Comparison of ENCODE assay signal across 20 cellular contexts in genomic region chr7:94561841-94562514, GRCh38. TPM values are rescaled to one million over a fixed set of nuclear protein-coding genes. Genes with fewer than 3 reads are reported as not detected.
DNase-seq lines count a peak whose midpoint lies in the region; ATAC-seq, FAIRE-seq and TF ChIP-seq lines count a peak whose summit lies in the region.
"Had no signal": no experiment of that assay in that cellular context is flagged by ENCODE, and none has a peak within 500 bp of the region (broad histone marks: within the 10 kb centered on the region; RNA-seq: fewer than 3 reads in every experiment).

No MANE protein-coding gene starts in this region.

- DNase-seq in AG20443 (ENCODE audit: low spot score) (peak; percentile 11), HS-5 (ENCODE audit: low read depth) (peak; percentile 56), K562 (ENCODE audit: extremely low read depth in 1 of 4, low spot score in 3 of 4) (no peak), hepatic stellate cell (ENCODE audit: low spot score) (peak; percentile 1), COLO668 (lab: John Stamatoyannopoulos, UW; ENCODE audit: unreplicated experiment) (no peak), GF-D8 (lab: John Stamatoyannopoulos, UW) (no peak), gastrocnemius medialis (no peak)
- no peak for DNase-seq in activated T-cell treated with anti-CD3 and anti-CD28 coated beads, Interleukin-2, amount 50 U/mL, for 1 hour
- DNase-seq: activated CD4-positive, alpha-beta memory T cell treated with anti-CD3 and anti-CD28 coated beads for 36 hours; activated T-cell treated with anti-CD3 and anti-CD28 coated beads, Interleukin-2, amount 50 U/mL, for 48 hours; Calu3; effector CD4-positive, alpha-beta T cell; foreskin melanocyte; H9; NCI-H2081; NCI-H774; psoas muscle; stomach; uterus had no signal

- FAIRE-seq in K562 (lab: Jason Lieb, UNC), result peak; percentile 11

- WGBS in K562 (ENCODE audit: insufficient coverage, low coverage, missing lambda C conversion rate), result 29% methylated on average over 2 of the region's 2 CpGs

- POLR2A ChIA-PET in K562 (lab: Yijun Ruan, JAX), result no interaction called here

- no peak for TF ChIP-seq EP300 in K562 (IDR thresholded peaks at IDR 0.05; ENCODE audit: low read length)

- H3K4me2 ChIP-seq in K562 (ENCODE audit: insufficient read depth, low read length), result no peak overlapping the region
- H3K4me2 ChIP-seq: PC-9 had no signal

- no peak overlapping the region for H2AFZ ChIP-seq in K562 (ENCODE audit: low read depth, low read length)
- H2AFZ ChIP-seq: PC-9 had no signal

- CTCF ChIA-PET in K562 (lab: Yijun Ruan, JAX; ENCODE audit: low intra/inter-chr PET ratio), result no interaction called here

- no peaks in the 10 kb centered on the region for H3K27me3 ChIP-seq in K562 (ENCODE audit: control insufficient read depth in 2 of 2, insufficient read depth in 2 of 2, low read length in 2 of 2)
- H3K27me3 ChIP-seq in gastrocnemius medialis, result no peaks in the 10 kb centered on the region
- H3K27me3 ChIP-seq: stomach, uterus had no signal

- H3K79me2 ChIP-seq in K562 (ENCODE audit: control insufficient read depth, insufficient read depth, low read length), result no peaks in the 10 kb centered on the region

- no peak for TF ChIP-seq RAD21 in K562 (CRISPR knock-in tag; conservative IDR thresholded peaks at IDR 0.05 in 1 of 2, IDR thresholded peaks at IDR 0.05 in 1 of 2)

- ATAC-seq in K562 (no peak), gastrocnemius medialis (no peak)
- ATAC-seq: psoas muscle had no signal

- intact Hi-C loops in K562 (cut with micrococcal nuclease) (no loop called here), gastrocnemius medialis (cut with DNase I; ENCODE audit: low total_unique reads) (no loop called here)

- no peaks in the 10 kb centered on the region for H4K20me1 ChIP-seq in K562 (replicated peaks; ENCODE audit: control insufficient read depth, insufficient read depth, low read length)

- no peak overlapping the region for H3K9ac ChIP-seq in K562 (ENCODE audit: insufficient read depth in 1 of 2, low read depth in 2 of 2, low read length in 2 of 2)

- H3K27ac ChIP-seq in K562 (ENCODE audit: extremely low read depth, low read depth, low read length) (no peak overlapping the region), gastrocnemius medialis (no peak overlapping the region)
- H3K27ac ChIP-seq: PC-9, psoas muscle, stomach, uterus had no signal

- H3K36me3 ChIP-seq in K562 (ENCODE audit: control insufficient read depth, insufficient read depth, low read length) (no peaks in the 10 kb centered on the region), gastrocnemius medialis (peaks cover 0 to 5% of the 10 kb centered on the region in 2 donors)
- H3K36me3 ChIP-seq: uterus had no signal

- no peaks in the 10 kb centered on the region for H3K4me1 ChIP-seq in K562 (replicated peaks in 1 of 2; ENCODE audit: control insufficient read depth in 2 of 2, insufficient read depth in 2 of 2, low read length in 2 of 2)
- no peaks in the 10 kb centered on the region for H3K4me1 ChIP-seq in gastrocnemius medialis
- H3K4me1 ChIP-seq: psoas muscle, uterus had no signal

- in situ Hi-C loops in K562 (cut with MboI), result no loop called here
- in situ Hi-C loops in gastrocnemius medialis (cut with MboI; ENCODE audit: low sequenced_read_pairs in 4 of 4), result no loop called here

- no TSS peak for BruUV-seq in K562 (replicated peaks; lab: Mats Ljungman, UMichigan)

- TF ChIP-seq CTCF in K562 (IDR thresholded peaks at IDR 0.05 in 2 of 3, conservative IDR thresholded peaks at IDR 0.05 in 1 of 3; ENCODE audit: insufficient read depth in 2 of 3, low read depth in 1 of 3, low read length in 3 of 3) (no peak), gastrocnemius medialis (IDR thresholded peaks at IDR 0.05 in 4 of 5, conservative IDR thresholded peaks at IDR 0.05 in 1 of 5) (no peak)

- H3K4me3 ChIP-seq in K562 (no peak overlapping the region), gastrocnemius medialis (no peak overlapping the region)
- H3K4me3 ChIP-seq: PC-9, psoas muscle, stomach, uterus had no signal

- no peak for TF ChIP-seq POLR2A in K562 (conservative IDR thresholded peaks at IDR 0.05)
- no peak for TF ChIP-seq POLR2A in gastrocnemius medialis (IDR thresholded peaks at IDR 0.05)

- H3K9me3 ChIP-seq in K562 (replicated peaks; ENCODE audit: control insufficient read depth, insufficient read depth, low read depth, low read length), result no peaks in the 10 kb centered on the region
- no peaks in the 10 kb centered on the region for H3K9me3 ChIP-seq in gastrocnemius medialis
- H3K9me3 ChIP-seq: psoas muscle, stomach, uterus had no signal

- no peaks in the 10 kb centered on the region for H3K9me1 ChIP-seq in K562 (ENCODE audit: control insufficient read depth, insufficient read depth, low read length)

TF ChIP-seq in K562, 482 proteins besides CTCF, POLR2A, EP300 and RAD21:
- no peak for TF ChIP-seq ZNF584 (CRISPR knock-in tag; IDR thresholded peaks at IDR 0.05; ENCODE audit: low read depth)
- no peak for TF ChIP-seq SAFB2 (IDR thresholded peaks at IDR 0.05; ENCODE audit: borderline replicate concordance, low read depth, low read length, severe bottlenecking)
- TF ChIP-seq HDGF (IDR thresholded peaks at IDR 0.05), result no peak
- no peak for TF ChIP-seq SMC3 (conservative IDR thresholded peaks at IDR 0.05; ENCODE audit: insufficient read depth, low read depth, low read length)
- no peak for TF ChIP-seq FOXJ3 (CRISPR knock-in tag; IDR thresholded peaks at IDR 0.05)
- TF ChIP-seq POU5F1 (IDR thresholded peaks at IDR 0.05; ENCODE audit: borderline replicate concordance, low read depth, low read length, partially characterized antibody), result no peak
- TF ChIP-seq SMAD4 (CRISPR knock-in tag; conservative IDR thresholded peaks at IDR 0.05), result no peak
- TF ChIP-seq NRF1 (conservative IDR thresholded peaks at IDR 0.05 in 1 of 2, IDR thresholded peaks at IDR 0.05 in 1 of 2), result no peak
TF ChIP-seq in K562: peak in this region for 0.

RNA-seq across cellular contexts. Expression of gene CASD1, which starts 52.4 kb away (rescaled TPM):
- 10.3 and 20.8 TPM in 2 replicates for total RNA-seq in K562 (2011; cell fraction: chromatin; rRNA removed; ENCODE audit: low replicate concordance)
- 6.3 and 10.0 TPM in 2 replicates for total RNA-seq in K562 (2011; cell fraction: nucleolus; rRNA removed)
- 7.9 and 12.4 TPM in 2 replicates for total RNA-seq in K562 (2011; cell fraction: nucleoplasm; rRNA removed)
- 2.4 and 2.7 TPM in 2 replicates for total RNA-seq in K562 (2014; rRNA removed)
- total RNA-seq in K562 (2014; rRNA removed; fragmentation: Illumina TruSeq; extraction: Trizol), result 5.7 and 6.5 TPM in 2 replicates
- total RNA-seq in K562 (2015; rRNA removed; fragmentation: Illumina TruSeq; extraction: Trizol), result 5.5 and 8.2 TPM in 2 replicates
- total RNA-seq in K562 (2021), result 3.4 and 5.0 TPM in 2 replicates
- 5.4 and 7.5 TPM in 2 replicates for polyA plus RNA-seq in K562 (2011; rRNA removed)
- polyA plus RNA-seq in K562 (2011; cell fraction: cytosol; rRNA removed), result 0.57 and 1.8 TPM in 2 replicates
- 9.8 and 13.4 TPM in 2 replicates for polyA plus RNA-seq in K562 (2011; cell fraction: nucleus; rRNA removed)
- polyA plus RNA-seq in K562 (2012), result 2.6 and 4.2 TPM in 2 replicates
- polyA plus RNA-seq in K562 (2014; fragmentation: Illumina TruSeq; extraction: Trizol), result 3.9 and 4.8 TPM in 2 replicates
- polyA plus RNA-seq in K562 (2014; fragmentation: Nextera tagmentation; extraction: Ambion mirVana), result 1 to 10 TPM; 1.2 to 2.8 TPM
- polyA plus RNA-seq in K562 (2014; rRNA removed), result 2.9 and 3.8 TPM in 2 replicates
- 4.4 and 7.8 TPM in 2 replicates for polyA minus RNA-seq in K562 (2011; rRNA and poly(A)+ RNA removed)
- 3.1 and 7.1 TPM in 2 replicates for polyA minus RNA-seq in K562 (2011; cell fraction: cytosol; rRNA and poly(A)+ RNA removed)
- polyA minus RNA-seq in K562 (2011; cell fraction: nucleus; rRNA and poly(A)+ RNA removed), result 8.5 and 9.3 TPM in 2 replicates
- total RNA-seq in gastrocnemius medialis, result 10 to 100 TPM in 3 of 4 donors, 1 to 10 TPM in 1; 9.8 to 25.0 (median 14.2) TPM

Comparison
In these comparisons a context has a peak if more than half of its experiments do, and no peak if none do; other contexts are left out.
1. DNase-seq: peak in AG20443 (single experiment), HS-5 (single experiment) and hepatic stellate cell (single experiment); none in K562 (0 of 4), COLO668 (single experiment), activated T-cell treated with anti-CD3 and anti-CD28 coated beads, Interleukin-2, amount 50 U/mL, for 1 hour (single experiment), GF-D8 (single experiment) and gastrocnemius medialis (0 of 2).